In the genomic region with DNA sequence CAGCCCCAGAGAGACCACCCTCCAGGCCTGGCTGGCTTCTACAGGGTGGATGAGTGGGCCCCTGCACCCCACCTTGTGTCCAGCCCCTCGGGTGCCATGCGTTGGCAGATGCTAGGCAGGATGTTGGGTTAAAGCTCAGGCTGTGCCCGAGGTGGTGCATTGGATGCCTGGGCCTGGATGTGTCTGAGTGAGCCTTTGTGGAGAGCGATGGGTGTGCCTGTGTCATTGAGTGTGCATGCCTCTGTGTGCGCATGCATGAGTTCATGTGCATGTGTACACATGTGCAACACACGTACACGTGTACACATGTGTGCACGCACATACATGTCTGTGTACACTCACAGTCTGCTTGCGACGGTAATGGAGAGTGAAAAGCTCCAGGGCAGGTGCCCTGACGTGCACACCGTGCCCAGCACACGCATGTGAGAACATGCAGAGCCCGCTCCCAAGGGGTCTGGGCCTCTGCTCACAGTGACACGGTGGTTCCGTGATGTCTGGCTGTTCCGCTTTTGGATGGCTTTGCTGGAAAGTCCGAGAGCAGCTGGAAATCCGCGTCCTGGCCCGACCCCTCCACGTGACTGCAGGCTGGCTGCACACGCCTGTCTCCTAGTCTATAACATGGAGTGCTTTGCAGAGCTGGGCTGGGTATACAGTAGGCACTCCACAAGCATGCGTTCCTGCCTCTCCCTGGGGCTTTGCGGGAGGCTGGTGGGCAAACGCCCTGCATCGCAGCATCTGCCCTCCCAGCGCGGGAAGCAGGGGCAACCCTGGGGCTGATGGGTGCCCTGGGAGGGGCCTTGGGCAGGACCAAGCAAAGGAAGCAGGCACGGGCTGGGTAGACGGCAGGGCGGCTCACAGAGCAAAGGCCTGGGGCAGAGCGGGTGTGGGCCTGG, we compare ENCODE assay signal across 23 cellular contexts. TPM values are rescaled to one million over a fixed set of nuclear protein-coding genes. Genes with fewer than 3 reads are reported as not detected.
DNase-seq lines count a peak whose midpoint lies in the region; ATAC-seq and TF ChIP-seq lines count a peak whose summit lies in the region.
"Had no signal": no experiment of that assay in that cellular context is flagged by ENCODE, and none has a peak within 500 bp of the region (broad histone marks: within the 10 kb centered on the region; RNA-seq: fewer than 3 reads in every experiment).

No MANE protein-coding gene starts in this region.

- H3K27me3 ChIP-seq in GM23338 (ENCODE audit: insufficient read depth): no peaks in the 10 kb centered on the region
- H3K27me3 ChIP-seq: transverse colon had no signal

- H3K36me3 ChIP-seq in GM23338 (ENCODE audit: insufficient read depth): peaks cover 3% of the 10 kb centered on the region; the same call in 1 of the 2 replicates
- H3K36me3 ChIP-seq: transverse colon had no signal

- peak; percentile 13; the same call in 2 of the 3 replicates for ATAC-seq in GM23338
- ATAC-seq in omental fat pad (ENCODE audit: low FRiP score): no peak
- no peak for ATAC-seq in activated CD4-positive, alpha-beta T cell treated with anti-CD3 and anti-CD28 coated beads for 36 hours
- ATAC-seq: activated naive CD8-positive, alpha-beta T cell treated with anti-CD3 and anti-CD28 coated beads, Interleukin-2, amount 50 U/mL, for 24 hours; activated T-cell treated with anti-CD3 and anti-CD28 coated beads, Interleukin-2, amount 50 U/mL, for 4 hours; left cardiac atrium; stimulated activated naive B cell treated with anti-CD40 and anti-IgM and Interleukin-4, amounts not matched to agents 10 μg/mL and 1 μg/mL and 100 μg/mL, for 72 hours had no signal

- no peak overlapping the region for H2AFZ ChIP-seq in GM23338

- H3K9me3 Mint-ChIP-seq in GM23338: peaks cover 30% of the 10 kb centered on the region
- peaks cover 8% of the 10 kb centered on the region for H3K9me3 Mint-ChIP-seq in activated CD4-positive, alpha-beta T cell treated with anti-CD3 and anti-CD28 coated beads for 36 hours (ENCODE audit: low read depth)

- no peak overlapping the region for H3K4me3 Mint-ChIP-seq in GM23338
- no peak overlapping the region for H3K4me3 Mint-ChIP-seq in activated CD4-positive, alpha-beta T cell treated with anti-CD3 and anti-CD28 coated beads for 36 hours
- H3K4me3 Mint-ChIP-seq: activated naive CD8-positive, alpha-beta T cell treated with anti-CD3 and anti-CD28 coated beads, Interleukin-2, amount 50 U/mL, for 24 hours; activated T-cell treated with anti-CD3 and anti-CD28 coated beads, Interleukin-2, amount 50 U/mL, for 4 hours; CD14-positive monocyte; stimulated activated naive B cell treated with anti-CD40 and anti-IgM and Interleukin-4, amounts not matched to agents 10 μg/mL and 1 μg/mL and 100 μg/mL, for 72 hours; T-helper 1 cell treated with Interleukin-12 subunit alpha and Interleukin-12 subunit beta and Interleukin-4 antibody, amounts not matched to agents 30 μg/mL and 1 μg/mL, for 36 hours had no signal

- DNase-seq in NCI-H1417 (lab: John Stamatoyannopoulos, UW) (peak in 2 of 3 experiments; percentile 76 to 77), NCI-H1417 treated with DMSO at 0.1 percent for 48 hours (lab: John Stamatoyannopoulos, UW) (no peak), GM23338 (ENCODE audit: low spot score) (no peak), omental fat pad (ENCODE audit: low spot score) (peak; percentile 20), NCI-H2081 treated with DMSO at 0.1 percent for 48 hours (lab: John Stamatoyannopoulos, UW) (no peak), MV-4-11 (lab: John Stamatoyannopoulos, UW) (no peak)
- DNase-seq in effector CD4-positive, alpha-beta T cell: peak; percentile 0
- no peak for DNase-seq in activated CD4-positive, alpha-beta T cell treated with anti-CD3 and anti-CD28 coated beads for 36 hours
- DNase-seq: activated naive CD8-positive, alpha-beta T cell treated with anti-CD3 and anti-CD28 coated beads, Interleukin-2, amount 50 U/mL, for 24 hours; activated T-cell treated with anti-CD3 and anti-CD28 coated beads, Interleukin-2, amount 50 U/mL, for 4 hours; caudate nucleus; DMS79; left cardiac atrium; NCI-H1092; NCI-H446; psoas muscle; Right ventricle myocardium superior; stimulated activated naive B cell treated with anti-CD40 and anti-IgM and Interleukin-4, amounts not matched to agents 10 μg/mL and 1 μg/mL and 100 μg/mL, for 72 hours; transverse colon had no signal

- no peak overlapping the region for H3K27ac ChIP-seq in GM23338 (ENCODE audit: low read depth)
- H3K27ac ChIP-seq: 22Rv1, KMS-11, psoas muscle, transverse colon had no signal

- no peak overlapping the region for H3K27ac Mint-ChIP-seq in GM23338
- H3K27ac Mint-ChIP-seq in activated CD4-positive, alpha-beta T cell treated with anti-CD3 and anti-CD28 coated beads for 36 hours: no peak overlapping the region
- H3K27ac Mint-ChIP-seq: activated naive CD8-positive, alpha-beta T cell treated with anti-CD3 and anti-CD28 coated beads, Interleukin-2, amount 50 U/mL, for 24 hours; CD14-positive monocyte; stimulated activated naive B cell treated with anti-CD40 and anti-IgM and Interleukin-4, amounts not matched to agents 10 μg/mL and 1 μg/mL and 100 μg/mL, for 72 hours; T-helper 1 cell treated with Interleukin-12 subunit alpha and Interleukin-12 subunit beta and Interleukin-4 antibody, amounts not matched to agents 30 μg/mL and 1 μg/mL, for 36 hours had no signal

- H3K36me3 Mint-ChIP-seq in GM23338 (ENCODE audit: low read depth): peaks cover 27% of the 10 kb centered on the region; the same call in 2 of the 3 replicates
- no peaks in the 10 kb centered on the region for H3K36me3 Mint-ChIP-seq in activated CD4-positive, alpha-beta T cell treated with anti-CD3 and anti-CD28 coated beads for 36 hours (ENCODE audit: low read depth)
- H3K36me3 Mint-ChIP-seq: CD14-positive monocyte had no signal

- peaks cover 34% of the 10 kb centered on the region for H3K4me1 Mint-ChIP-seq in GM23338
- H3K4me1 Mint-ChIP-seq in activated CD4-positive, alpha-beta T cell treated with anti-CD3 and anti-CD28 coated beads for 36 hours: no peaks in the 10 kb centered on the region
- H3K4me1 Mint-ChIP-seq: activated naive CD8-positive, alpha-beta T cell treated with anti-CD3 and anti-CD28 coated beads, Interleukin-2, amount 50 U/mL, for 24 hours; CD14-positive monocyte had no signal

- POLR2A ChIA-PET in activated CD4-positive, alpha-beta T cell treated with anti-CD3 and anti-CD28 coated beads for 36 hours (lab: Charles Lee): no interaction called here

- CTCF ChIA-PET in activated CD4-positive, alpha-beta T cell treated with anti-CD3 and anti-CD28 coated beads for 36 hours (lab: Charles Lee): no interaction called here

- no peak for TF ChIP-seq CTCF in GM23338 (conservative IDR thresholded peaks at IDR 0.05; ENCODE audit: low read depth in 2 of 2)
- no peak for TF ChIP-seq CTCF in omental fat pad (IDR thresholded peaks at IDR 0.05)

- intact Hi-C loops in activated CD4-positive, alpha-beta T cell treated with anti-CD3 and anti-CD28 coated beads for 36 hours (cut with DNase I, micrococcal nuclease): loop anchor here in 1 of 2 experiments (5.0 kb wide), 1 partner anchor 130 kb away; no protein-coding TSS in a partner anchor

- peaks cover 23% of the 10 kb centered on the region; the same call in 1 of the 2 replicates for H3K4me1 ChIP-seq in GM23338 (ENCODE audit: insufficient read depth)
- H3K4me1 ChIP-seq: transverse colon had no signal

- no peaks in the 10 kb centered on the region; the same call in 1 of the 2 replicates for H3K9me2 ChIP-seq in GM23338 (ENCODE audit: insufficient read depth)

- H3K27me3 Mint-ChIP-seq in GM23338 (ENCODE audit: insufficient read depth, low read depth, poor library complexity): peaks cover 9% of the 10 kb centered on the region
- no peaks in the 10 kb centered on the region for H3K27me3 Mint-ChIP-seq in activated CD4-positive, alpha-beta T cell treated with anti-CD3 and anti-CD28 coated beads for 36 hours
- H3K27me3 Mint-ChIP-seq: activated naive CD8-positive, alpha-beta T cell treated with anti-CD3 and anti-CD28 coated beads, Interleukin-2, amount 50 U/mL, for 24 hours had no signal

- H3K4me2 ChIP-seq in GM23338: no peak overlapping the region
- H3K4me2 ChIP-seq: KMS-11 had no signal

- no peaks in the 10 kb centered on the region for H3K79me2 ChIP-seq in GM23338 (replicated peaks; ENCODE audit: insufficient read depth)

- no peaks in the 10 kb centered on the region for H4K20me1 ChIP-seq in GM23338 (replicated peaks; ENCODE audit: insufficient read depth)

- H3F3A ChIP-seq in GM23338 (replicated peaks; ENCODE audit: low read depth): no peaks in the 10 kb centered on the region

- H3K4me3 ChIP-seq in GM23338: no peak overlapping the region
- H3K4me3 ChIP-seq: psoas muscle, transverse colon had no signal

TF ChIP-seq in GM23338, 12 proteins besides CTCF, POLR2A, EP300 and RAD21 (continues in another document):
- TF ChIP-seq EZH2phosphoT487 (IDR thresholded peaks at IDR 0.05; ENCODE audit: unreplicated experiment): no peak
- TF ChIP-seq, protein P1, sequence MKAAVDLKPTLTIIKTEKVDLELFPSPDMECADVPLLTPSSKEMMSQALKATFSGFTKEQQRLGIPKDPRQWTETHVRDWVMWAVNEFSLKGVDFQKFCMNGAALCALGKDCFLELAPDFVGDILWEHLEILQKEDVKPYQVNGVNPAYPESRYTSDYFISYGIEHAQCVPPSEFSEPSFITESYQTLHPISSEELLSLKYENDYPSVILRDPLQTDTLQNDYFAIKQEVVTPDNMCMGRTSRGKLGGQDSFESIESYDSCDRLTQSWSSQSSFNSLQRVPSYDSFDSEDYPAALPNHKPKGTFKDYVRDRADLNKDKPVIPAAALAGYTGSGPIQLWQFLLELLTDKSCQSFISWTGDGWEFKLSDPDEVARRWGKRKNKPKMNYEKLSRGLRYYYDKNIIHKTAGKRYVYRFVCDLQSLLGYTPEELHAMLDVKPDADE (IDR thresholded peaks at IDR 0.05): no peak
- no peak for TF ChIP-seq NANOG (IDR thresholded peaks at IDR 0.05; ENCODE audit: borderline replicate concordance)

RNA-seq across cellular contexts. Expression of a gene that starts 36.9 kb away (rescaled TPM):
- total RNA-seq in GM23338 (2014; rRNA removed; shearing (Covaris generic)): 3.5 and 5.0 TPM in 2 replicates
- polyA plus RNA-seq in GM23338 (2016; fragmentation: Nextera tagmentation; extraction: Ambion mirVana): 0.08 and 0.09 TPM in 2 replicates
- total RNA-seq in omental fat pad: 1 to 10 TPM; 3.8 to 6.0 (median 4.1) TPM
- under 1 TPM; 0.05 to 0.09 TPM for total RNA-seq in activated CD4-positive, alpha-beta T cell treated with anti-CD3 and anti-CD28 coated beads for 36 hours
- polyA plus RNA-seq: CD14-positive monocyte had no signal

Comparison
In these comparisons a context has a peak if more than half of its experiments do, and no peak if none do; other contexts are left out.
1. DNase-seq: peak in NCI-H1417 (2 of 3), effector CD4-positive, alpha-beta T cell (single experiment) and omental fat pad (single experiment); none in NCI-H1417 treated with DMSO at 0.1 percent for 48 hours (single experiment), GM23338 (single experiment), NCI-H2081 treated with DMSO at 0.1 percent for 48 hours (single experiment), MV-4-11 (single experiment) and activated CD4-positive, alpha-beta T cell treated with anti-CD3 and anti-CD28 coated beads for 36 hours (single experiment).